Comparison of ENCODE assay signal across 8 cellular contexts in the genomic region with DNA sequence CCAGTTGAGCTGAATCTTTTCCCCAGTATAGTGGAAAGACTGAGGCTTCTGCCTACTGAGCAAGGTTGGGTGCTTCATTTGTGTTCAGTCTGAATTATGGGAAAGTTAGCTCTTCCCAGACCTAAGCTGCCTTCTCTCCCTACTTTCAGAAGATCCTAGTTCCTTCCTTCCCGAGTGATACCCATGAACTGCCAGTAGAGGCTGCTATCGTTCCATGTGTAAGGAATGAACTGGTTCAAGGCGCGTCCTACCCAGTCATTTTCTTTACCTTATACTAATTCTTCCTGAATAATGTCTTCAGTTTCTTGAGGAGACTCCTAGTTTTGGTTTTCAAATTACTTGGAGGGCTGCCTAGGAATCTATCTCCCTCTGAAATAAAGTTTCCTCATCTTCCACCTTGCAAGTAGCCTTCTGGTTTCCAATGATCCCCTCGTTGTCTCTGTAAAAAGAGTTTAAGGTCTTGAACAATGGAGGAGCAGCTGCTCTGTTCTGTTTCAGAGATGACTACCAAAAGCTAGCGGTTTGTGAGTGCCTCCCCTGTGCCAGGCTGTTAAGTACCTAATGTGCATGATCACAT. TPM values are rescaled to one million over a fixed set of nuclear protein-coding genes. Genes with fewer than 3 reads are reported as not detected.
DNase-seq lines count a peak whose midpoint lies in the region; ATAC-seq, FAIRE-seq and TF ChIP-seq lines count a peak whose summit lies in the region.

No MANE protein-coding gene starts in this region.

- ATAC-seq in omental fat pad (ENCODE audit: low FRiP score): no peak
- no peak for ATAC-seq in HG02571 (IDR thresholded peaks at IDR 0.05; ENCODE audit: unreplicated experiment)

- H3K9me3 ChIP-seq in transverse colon: no peaks in the 10 kb centered on the region

- in situ Hi-C loops in T47D (cut with HindIII; ENCODE audit: low pct_unique_long_range_greater_than_20kb, low sequenced_read_pairs) (no loop called here), transverse colon (cut with MboI; ENCODE audit: low pct_ligation_motif_present in 1 of 4, low pct_unique_long_range_greater_than_20kb in 1 of 4, low sequenced_read_pairs in 3 of 4) (loop anchor here (10.0 to 25.0 kb wide), 4 partner anchors 81 to 469 kb away; no protein-coding TSS in a partner anchor)

- WGBS in transverse colon (ENCODE audit: low coverage in 1 of 2), 2 donors: 43 to 51% methylated on average over 3 to 6 of the region's 6 CpGs

- intact Hi-C loops in transverse colon (cut with DNase I; ENCODE audit: low total_unique reads): loop anchor here (5.0 kb wide), 1 partner anchor 94 kb away; no protein-coding TSS in a partner anchor

- peaks cover 0 to 4% (median 1%) of the 10 kb centered on the region in 4 donors for H3K4me1 ChIP-seq in transverse colon

- DNase-seq in AML-193 (lab: John Stamatoyannopoulos, UW) (peak; percentile 49 to 73), GM18507 (ENCODE audit: extremely low spot score, insufficient read length, low read depth) (peak; percentile 20), NCI-H510A treated with DMSO at 0.1 percent for 48 hours (lab: John Stamatoyannopoulos, UW) (peak; percentile 63), T47D (ENCODE audit: low read depth in 1 of 2, low spot score in 1 of 2) (peak; percentile 85 to 94), kidney epithelial cell (ENCODE audit: low read depth) (no peak), transverse colon (no peak), omental fat pad (ENCODE audit: low spot score) (no peak)

- H3K4me3 ChIP-seq in kidney epithelial cell (ENCODE audit: low read depth, low read length): no peak overlapping the region
- no peak overlapping the region for H3K4me3 ChIP-seq in transverse colon

- H3K27me3 ChIP-seq in kidney epithelial cell (ENCODE audit: control insufficient read depth, insufficient read depth, low read length) (no peaks in the 10 kb centered on the region), transverse colon (peaks cover 1% of the 10 kb centered on the region)

- FAIRE-seq in GM18507 (lab: Jason Lieb, UNC): no peak

- peaks cover 1% of the 10 kb centered on the region for H3K36me3 ChIP-seq in kidney epithelial cell (ENCODE audit: control insufficient read depth, insufficient read depth, low read length)
- H3K36me3 ChIP-seq in transverse colon: peaks cover 0 to 28% (median 14%) of the 10 kb centered on the region in 4 donors

- H3K27ac ChIP-seq in transverse colon: peak overlapping the region in 1 of 4 donors; percentile 46

- peak; percentile 99 for TF ChIP-seq CTCF in kidney epithelial cell (IDR thresholded peaks at IDR 0.05; ENCODE audit: insufficient read depth, low read length, poor library complexity, severe bottlenecking)
- TF ChIP-seq CTCF in transverse colon (IDR thresholded peaks at IDR 0.05): peak; percentile 89 to 94 (median 92)
- TF ChIP-seq CTCF in omental fat pad (IDR thresholded peaks at IDR 0.05): peak in 1 of 3 donors; percentile 62

- TF ChIP-seq EP300 in transverse colon (IDR thresholded peaks at IDR 0.05; ENCODE audit: low read depth): no peak

- TF ChIP-seq POLR2A in transverse colon (IDR thresholded peaks at IDR 0.05): no peak

RNA-seq across cellular contexts. Expression of gene AOC2, which starts 0.9 kb away (rescaled TPM):
- total RNA-seq in kidney epithelial cell: 2.7 and 3.7 TPM in 2 replicates
- total RNA-seq in transverse colon: 1 to 10 TPM in 2 of 4 donors, under 1 TPM in 2; 0.55 to 6.0 (median 1.1) TPM
- total RNA-seq in omental fat pad: 10 to 100 TPM in 1 of 4 donors, 1 to 10 TPM in 3; 3.2 to 12.5 (median 5.4) TPM

RNA-seq across cellular contexts. Expression of gene AOC3, which starts 7.6 kb away (rescaled TPM):
- total RNA-seq in kidney epithelial cell (0.08 and 0.55 TPM in 2 replicates), transverse colon (100 to 1,000 TPM in 1 of 4 donors, 10 to 100 TPM in 3; 14.3 to 134 (median 35.2) TPM), omental fat pad (100 to 1,000 TPM; 106 to 221 (median 175) TPM)

RNA-seq across cellular contexts. Expression of gene PSME3, which starts 10.2 kb away (rescaled TPM):
- total RNA-seq in kidney epithelial cell: 164 and 182 TPM in 2 replicates
- 100 to 1,000 TPM in 1 of 4 donors, 10 to 100 TPM in 3; 37.0 to 131 (median 60.4) TPM for total RNA-seq in transverse colon
- 100 to 1,000 TPM in 1 of 4 donors, 10 to 100 TPM in 3; 72.1 to 122 (median 77.8) TPM for total RNA-seq in omental fat pad

RNA-seq across cellular contexts. Expression of gene BECN1, which starts 19.4 kb away (rescaled TPM):
- total RNA-seq in kidney epithelial cell: 100 and 112 TPM in 2 replicates
- 100 to 1,000 TPM in 3 of 4 donors, 10 to 100 TPM in 1; 78.2 to 199 (median 120) TPM for total RNA-seq in transverse colon
- total RNA-seq in omental fat pad: 100 to 1,000 TPM in 1 of 4 donors, 10 to 100 TPM in 3; 75.0 to 118 (median 88.7) TPM

RNA-seq across cellular contexts. Expression of gene CNTD1, which starts 44.8 kb away (rescaled TPM):
- total RNA-seq in kidney epithelial cell (0.21 TPM in 1 of 2 replicates, not detected in the other), transverse colon (1 to 10 TPM in 1 of 4 donors, under 1 TPM in 1, not detected in 2; 0.48 to 1.5 TPM), omental fat pad (1 to 10 TPM in 1 of 4 donors, under 1 TPM in 1, not detected in 2; 0.09 to 2.9 TPM)

Comparison
In these comparisons a context has a peak if more than half of its experiments do, and no peak if none do; other contexts are left out.
1. DNase-seq: peak in AML-193 (2 of 2), GM18507 (single experiment), NCI-H510A treated with DMSO at 0.1 percent for 48 hours (single experiment) and T47D (2 of 2); none in kidney epithelial cell (single experiment), transverse colon (single experiment) and omental fat pad (single experiment).